24 cellular contexts compared by ENCODE assay signal in genomic region chr13:74452881-74453280, GRCh38.
"Had no signal": no experiment of that assay in that cellular context is flagged by ENCODE, and none has a peak within 500 bp of the region (broad histone marks: within the 10 kb centered on the region; RNA-seq: fewer than 3 reads in every experiment).

No MANE protein-coding gene starts in this region.

- H3K4me1 ChIP-seq: breast epithelium, transverse colon had no signal

- H3K9me3 ChIP-seq: adrenal gland, breast epithelium, transverse colon, vagina had no signal

- ATAC-seq: activated T-cell treated with anti-CD3 and anti-CD28 coated beads, Interleukin-2, amount 50 U/mL, for 4 hours; left lobe of liver had no signal

- H3K4me3 ChIP-seq: adrenal gland, breast epithelium, transverse colon, vagina had no signal

- DNase-seq: activated CD4-positive, alpha-beta T cell treated with anti-CD3 and anti-CD28 coated beads, Interleukin-2, amount 10 ng/mL, durations not matched to agents 7 days and 5 days; activated CD8-positive, alpha-beta memory T cell treated with anti-CD3 and anti-CD28 coated beads, Interleukin-2, amount 50 U/mL, for 4 hours; activated effector memory CD4-positive, alpha-beta T cell treated with anti-CD3 and anti-CD28 coated beads, Interleukin-2, amount 50 U/mL, for 16 hours; activated T-cell treated with anti-CD3 and anti-CD28 coated beads, Interleukin-2, amount 50 U/mL, for 4 hours; cerebellar nuclear complex; cortex of kidney; effector CD8-positive, alpha-beta T cell; foreskin fibroblast; glutamatergic neuron; hippocampal formation; islet precursor cell; occipital lobe; stimulated activated CD4-positive, alpha-beta T cell treated with anti-CD3 and anti-CD28 coated beads, Interleukin-12 subunit alpha, Interleukin-12 subunit beta, amount 100 ng/mL, for 4 hours; stimulated activated CD4-positive, alpha-beta T cell treated with anti-CD3 and anti-CD28 coated beads, Interleukin-1b, Interleukin-23, amount 100 ng/mL, for 48 hours; stimulated activated CD8-positive, alpha-beta memory T cell treated with anti-CD3 and anti-CD28 coated beads, Interleukin-4, amount 100 ng/mL, for 48 hours; T-helper 1 cell; T1000; transverse colon had no signal

- FAIRE-seq: astrocyte, endothelial cell of umbilical vein had no signal

- H3K27me3 ChIP-seq: adrenal gland, breast epithelium, vagina had no signal

- H3K27ac ChIP-seq: breast epithelium, transverse colon, vagina had no signal

- H3K36me3 ChIP-seq: adrenal gland, breast epithelium, transverse colon, vagina had no signal
